ENCODE assay signal across 8 cellular contexts in the genomic region with DNA sequence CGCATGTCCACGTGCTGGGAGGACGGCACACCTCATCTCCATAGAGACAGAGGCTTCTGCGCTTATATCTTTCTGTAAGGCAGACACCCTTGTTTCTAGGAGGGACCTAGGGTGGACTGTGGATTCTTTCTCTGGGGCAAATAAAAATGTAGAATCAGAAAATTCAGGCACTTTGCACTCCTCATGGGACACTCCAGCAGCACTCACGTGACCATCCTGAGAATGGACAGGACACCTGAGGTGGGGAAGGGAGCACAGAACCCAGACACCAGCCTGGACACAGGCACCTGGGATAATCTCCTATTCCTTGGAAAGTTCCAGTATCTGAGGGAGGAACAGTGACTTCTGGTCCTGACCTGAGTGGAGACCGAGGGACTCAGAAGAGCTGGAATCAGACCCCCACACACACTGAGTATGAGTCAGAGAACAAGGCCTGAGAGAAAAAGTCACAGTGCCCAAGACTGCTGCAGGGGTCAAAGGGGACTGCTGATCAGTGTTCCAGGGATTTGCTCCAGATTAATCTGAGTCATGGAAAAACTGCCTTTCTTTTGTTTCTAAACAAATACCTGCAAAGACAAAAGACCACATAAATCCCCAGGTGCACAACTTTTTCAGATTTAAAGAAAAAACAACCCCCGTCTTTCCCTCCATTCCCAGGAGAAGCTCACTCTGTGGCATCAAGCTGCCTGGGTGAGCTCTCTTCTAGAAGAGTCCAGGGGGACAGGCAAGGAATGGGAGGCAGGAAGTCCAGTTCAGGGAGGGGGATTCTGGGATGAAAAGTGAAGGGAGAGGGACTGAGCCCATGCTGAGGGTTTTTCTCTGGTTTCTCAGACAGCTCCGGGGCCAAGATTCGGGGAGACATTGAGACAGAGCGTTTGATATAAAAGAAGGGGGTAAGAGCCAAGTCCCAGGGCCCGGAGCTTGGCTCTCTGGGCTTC. TPM values are rescaled to one million over a fixed set of nuclear protein-coding genes. Genes with fewer than 3 reads are reported as not detected.
DNase-seq lines count a peak whose midpoint lies in the region; ATAC-seq and TF ChIP-seq lines count a peak whose summit lies in the region.

No MANE protein-coding gene starts in this region.

- H3K27ac ChIP-seq in esophagus (ENCODE audit: low read depth in 2 of 2, low read length in 1 of 2) (peak overlapping the region; percentile 71 to 80), parathyroid adenoma (peak overlapping the region; percentile 66)

- peak overlapping the region; percentile 90 for H3K4me2 ChIP-seq in parathyroid adenoma (ENCODE audit: low read length)

- H3K4me1 ChIP-seq in ES-I3 (ENCODE audit: insufficient read depth, low read length) (peaks cover 6% of the 10 kb centered on the region; the same call in 1 of the 2 replicates), esophagus (ENCODE audit: control insufficient read depth in 2 of 2, insufficient read depth in 2 of 2, low read length in 1 of 2) (peaks cover 0 to 13% of the 10 kb centered on the region in 2 donors), parathyroid adenoma (peaks cover 7% of the 10 kb centered on the region)

- H3K4me3 ChIP-seq in esophagus (ENCODE audit: low read depth in 1 of 2, low read length in 2 of 2) (peak overlapping the region; percentile 75 to 81), parathyroid adenoma (ENCODE audit: low read depth, low read length) (peak overlapping the region; percentile 87)

- no peak for ATAC-seq in HG02970 (IDR thresholded peaks at IDR 0.05; ENCODE audit: low FRiP score, unreplicated experiment)
- ATAC-seq in HG03442 (IDR thresholded peaks at IDR 0.05; ENCODE audit: unreplicated experiment), result no peak

- no peaks in the 10 kb centered on the region for H3K27me3 ChIP-seq in esophagus (ENCODE audit: control insufficient read depth in 1 of 2, insufficient read depth in 2 of 2, low read length in 2 of 2)
- H3K27me3 ChIP-seq in parathyroid adenoma (ENCODE audit: control insufficient read depth, insufficient read depth, low read length), result no peaks in the 10 kb centered on the region

- H2AFZ ChIP-seq in parathyroid adenoma, result peak overlapping the region; percentile 95

- H3K9me3 ChIP-seq in ES-I3 (ENCODE audit: control insufficient read depth, insufficient read depth, low read length) (no peaks in the 10 kb centered on the region), esophagus (ENCODE audit: control insufficient read depth in 2 of 2, insufficient read depth in 1 of 2, low read depth in 1 of 2, low read length in 1 of 2) (no peaks in the 10 kb centered on the region), parathyroid adenoma (ENCODE audit: control insufficient read depth, low read length) (no peaks in the 10 kb centered on the region)

- no peak for TF ChIP-seq CTCF in parathyroid adenoma (IDR thresholded peaks at IDR 0.05)

- H3K79me2 ChIP-seq in parathyroid adenoma, result no peaks in the 10 kb centered on the region

- DNase-seq in NCI-H2196 treated with DMSO at 0.1 percent for 48 hours (lab: John Stamatoyannopoulos, UW; ENCODE audit: unreplicated experiment), result peak; percentile 8
- no peak for DNase-seq in stimulated activated CD4-positive, alpha-beta T cell treated with anti-CD3 and anti-CD28 coated beads, Interleukin-15, amount 100 ng/mL, for 24 hours
- no peak for DNase-seq in cerebellar nuclear complex (lab: John Stamatoyannopoulos, UW)

- peak overlapping the region; percentile 63 for H3K9ac ChIP-seq in ES-I3 (ENCODE audit: low read depth, low read length)
- no peak overlapping the region for H3K9ac ChIP-seq in parathyroid adenoma

- WGBS in esophagus, 2 donors, result 50 to 52% methylated on average over 11 of the region's 11 CpGs

- H3K36me3 ChIP-seq in ES-I3 (ENCODE audit: insufficient read depth, low read length), result no peaks in the 10 kb centered on the region
- no peaks in the 10 kb centered on the region for H3K36me3 ChIP-seq in esophagus (ENCODE audit: control insufficient read depth in 2 of 2, insufficient read depth in 2 of 2, low read length in 1 of 2)
- no peaks in the 10 kb centered on the region for H3K36me3 ChIP-seq in parathyroid adenoma (ENCODE audit: control insufficient read depth, insufficient read depth, low read length)

RNA-seq across cellular contexts. Expression of a gene that starts 35.6 kb away (rescaled TPM):
- polyA plus RNA-seq in esophagus, result under 1 TPM; 0.29 to 0.77 TPM

RNA-seq across cellular contexts. Expression of a gene that starts 58.9 kb away (rescaled TPM):
- polyA plus RNA-seq in esophagus, result 1 to 10 TPM; 8.8 to 9.9 TPM
